In genomic region chr4:56106180-56106579, GRCh38 we compare ENCODE assay signal across 14 cellular contexts.
"Had no signal": no experiment of that assay in that cellular context is flagged by ENCODE, and none has a peak within 500 bp of the region (broad histone marks: within the 10 kb centered on the region; RNA-seq: fewer than 3 reads in every experiment).

No MANE protein-coding gene starts in this region.

- H3K27me3 ChIP-seq: breast epithelium, dorsolateral prefrontal cortex, heart right ventricle, left lung, right atrium auricular region, tibial artery had no signal

- H3K36me3 ChIP-seq: breast epithelium, heart right ventricle, left lung, right atrium auricular region, tibial artery had no signal

- H3K36me3 Mint-ChIP-seq: activated naive CD4-positive, alpha-beta T cell treated with anti-CD3 and anti-CD28 coated beads, Interleukin-2, amount 50 U/mL, for 72 hours; stimulated activated memory B cell treated with anti-CD40 and anti-IgM and Interleukin-4, amounts not matched to agents 10 μg/mL and 1 μg/mL and 100 μg/mL, for 72 hours had no signal

- H3K27me3 Mint-ChIP-seq: stimulated activated memory B cell treated with anti-CD40 and anti-IgM and Interleukin-4, amounts not matched to agents 10 μg/mL and 1 μg/mL and 100 μg/mL, for 72 hours had no signal

- H3K9me3 ChIP-seq: breast epithelium, heart right ventricle, left lung, right atrium auricular region, tibial artery had no signal

- H3K27ac ChIP-seq: breast epithelium, dorsolateral prefrontal cortex, heart right ventricle, left lung, right atrium auricular region, tibial artery had no signal

- H3K4me3 ChIP-seq: breast epithelium, heart right ventricle, left lung, right atrium auricular region, tibial artery had no signal

- ATAC-seq: activated naive CD4-positive, alpha-beta T cell treated with anti-CD3 and anti-CD28 coated beads, Interleukin-2, amount 50 U/mL, for 72 hours; heart right ventricle; left lung; stimulated activated memory B cell treated with anti-CD40 and anti-IgM and Interleukin-4, amounts not matched to agents 10 μg/mL and 1 μg/mL and 100 μg/mL, for 72 hours; T-helper 17 cell had no signal

- H3K4me1 Mint-ChIP-seq: stimulated activated memory B cell treated with anti-CD40 and anti-IgM and Interleukin-4, amounts not matched to agents 10 μg/mL and 1 μg/mL and 100 μg/mL, for 72 hours had no signal

- H3K9me3 Mint-ChIP-seq: activated naive CD4-positive, alpha-beta T cell treated with anti-CD3 and anti-CD28 coated beads, Interleukin-2, amount 50 U/mL, for 72 hours; stimulated activated memory B cell treated with anti-CD40 and anti-IgM and Interleukin-4, amounts not matched to agents 10 μg/mL and 1 μg/mL and 100 μg/mL, for 72 hours had no signal

- H3K27ac Mint-ChIP-seq: activated naive CD4-positive, alpha-beta T cell treated with anti-CD3 and anti-CD28 coated beads, Interleukin-2, amount 50 U/mL, for 72 hours; stimulated activated memory B cell treated with anti-CD40 and anti-IgM and Interleukin-4, amounts not matched to agents 10 μg/mL and 1 μg/mL and 100 μg/mL, for 72 hours; T-helper 17 cell had no signal

- DNase-seq: activated effector memory CD4-positive, alpha-beta T cell treated with Interleukin-2 at 50 U/mL for 16 hours; activated T-cell treated with anti-CD3 and anti-CD28 coated beads, Interleukin-2, amount 50 U/mL, for 1 hour; dorsolateral prefrontal cortex; foreskin melanocyte; heart right ventricle; islet precursor cell; left lung; stimulated activated CD4-positive, alpha-beta T cell treated with anti-CD3 and anti-CD28 coated beads, Interleukin-1b, Interleukin-23, amount 100 ng/mL, for 48 hours; T-helper 17 cell; tibial artery had no signal

- H3K4me1 ChIP-seq: breast epithelium, heart right ventricle, left lung, right atrium auricular region, tibial artery had no signal

- H3K4me3 Mint-ChIP-seq: stimulated activated memory B cell treated with anti-CD40 and anti-IgM and Interleukin-4, amounts not matched to agents 10 μg/mL and 1 μg/mL and 100 μg/mL, for 72 hours; T-helper 17 cell had no signal
